In the genomic region with DNA sequence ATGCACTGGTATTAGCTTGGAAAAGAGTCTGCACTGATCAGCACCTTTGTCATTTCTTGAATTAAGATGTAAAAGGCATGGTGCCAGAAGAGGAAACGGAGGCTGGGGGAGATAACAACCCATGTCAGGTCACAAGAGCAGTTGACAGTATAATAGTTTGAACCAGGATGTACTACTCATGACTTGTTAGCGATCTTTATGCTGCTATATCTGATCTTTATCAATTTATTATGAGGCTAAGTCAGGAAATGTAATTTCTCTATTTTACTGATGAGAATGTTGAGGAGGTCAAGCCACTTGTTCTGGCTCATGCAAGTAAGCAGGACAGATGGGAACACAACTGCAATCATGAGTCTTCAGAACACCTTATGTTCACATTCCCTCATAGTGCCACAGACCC, we compare ENCODE assay signal across 29 cellular contexts.
"Had no signal": no experiment of that assay in that cellular context is flagged by ENCODE, and none has a peak within 500 bp of the region (broad histone marks: within the 10 kb centered on the region; RNA-seq: fewer than 3 reads in every experiment).

No MANE protein-coding gene starts in this region.

- H3K27me3 ChIP-seq: body of pancreas had no signal

- H3K27ac ChIP-seq: body of pancreas, KMS-11, PC-9, RWPE1, WERI-Rb-1 had no signal

- H3K9me3 ChIP-seq: body of pancreas had no signal

- H3K36me3 ChIP-seq: WERI-Rb-1 had no signal

- H3K4me3 ChIP-seq: body of pancreas, PC-9 had no signal

- H3K4me1 ChIP-seq: body of pancreas had no signal

- DNase-seq: activated CD4-positive, alpha-beta T cell treated with anti-CD3 and anti-CD28 coated beads for 1 hour; activated CD4-positive, alpha-beta T cell treated with anti-CD3 and anti-CD28 coated beads, Interleukin-2, amount 10 ng/mL, durations not matched to agents 24 days and 14 days; activated CD4-positive, alpha-beta T cell treated with anti-CD3 and anti-CD28 coated beads, Interleukin-2, amount 50 U/mL, for 4 hours; activated CD4-positive, CD25-positive, alpha-beta regulatory T cell; activated CD8-positive, alpha-beta T cell treated with anti-CD3 and anti-CD28 coated beads for 36 hours; activated gamma-delta T cell; activated naive CD4-positive, alpha-beta T cell treated with Interleukin-2 at 50 U/mL for 16 hours; activated naive CD8-positive, alpha-beta T cell treated with anti-CD3 and anti-CD28 coated beads, Interleukin-2, amount 10 ng/mL, durations not matched to agents 7 days and 5 days; activated T-cell treated with anti-CD3 and anti-CD28 coated beads, Interleukin-2, amount 50 U/mL, for 24 hours; amygdala; body of pancreas; caudate nucleus; cerebellar nuclear complex; NCI-H1092 treated with DMSO at 0.1 percent for 48 hours; NCI-H1417; NCI-H146; NCI-H187; NCI-H2029 treated with DMSO at 0.1 percent for 48 hours; NCI-H2107; NCI-H2171; NCI-H510A; NCI-H526; NCI-H748 treated with DMSO at 0.1 percent for 48 hours; NK-92 treated with Interleukin-12 subunit alpha and Interleukin-12 subunit beta, amount 100 ng/mL, for 24 hours; PC-9; T1000; WERI-Rb-1 had no signal
